Comparison of ENCODE assay signal across 8 cellular contexts in genomic region chr15:60179786-60180391, GRCh38.
DNase-seq lines count a peak whose midpoint lies in the region; ATAC-seq and TF ChIP-seq lines count a peak whose summit lies in the region.

No MANE protein-coding gene starts in this region.

- ATAC-seq in HG02885 (IDR thresholded peaks at IDR 0.05; ENCODE audit: poor library complexity, unreplicated experiment), result peak; percentile 41
- peak; percentile 75 for ATAC-seq in RWPE2 (ENCODE audit: low read depth)
- ATAC-seq in memory B cell (ENCODE audit: low read depth), result peak; percentile 54
- no peak for ATAC-seq in GM19397 (IDR thresholded peaks at IDR 0.05; ENCODE audit: unreplicated experiment)

- H3K27ac ChIP-seq in RWPE2 (ENCODE audit: poor library complexity, severe bottlenecking), result no peak overlapping the region

- H3K27me3 ChIP-seq in RWPE2 (ENCODE audit: insufficient read depth, poor library complexity, severe bottlenecking), result no peaks in the 10 kb centered on the region

- H3K9me3 ChIP-seq in RWPE2 (ENCODE audit: severe bottlenecking), result no peaks in the 10 kb centered on the region

- TF ChIP-seq CTCF in RWPE2 (IDR thresholded peaks at IDR 0.05; ENCODE audit: poor library complexity, severe bottlenecking), result peak; percentile 99
- peak; percentile 91 for TF ChIP-seq CTCF in chondrocyte (IDR thresholded peaks at IDR 0.05)

- H3K4me1 Mint-ChIP-seq in chondrocyte (ENCODE audit: low read depth) (no peaks in the 10 kb centered on the region), memory B cell (no peaks in the 10 kb centered on the region)

- H3K9me3 Mint-ChIP-seq in chondrocyte (ENCODE audit: low read depth) (no peaks in the 10 kb centered on the region), memory B cell (no peaks in the 10 kb centered on the region)

- peak; percentile 16 for DNase-seq in NCI-H2227 (lab: John Stamatoyannopoulos, UW; ENCODE audit: unreplicated experiment)
- no peak for DNase-seq in NCI-H2227 treated with DMSO at 0.1 percent for 48 hours (lab: John Stamatoyannopoulos, UW)
- DNase-seq in RWPE2 (ENCODE audit: low spot score), result no peak
- DNase-seq in chondrocyte (ENCODE audit: low spot score), result no peak
- peak in 1 of 2 donors; percentile 16 for DNase-seq in memory B cell (ENCODE audit: low spot score in 2 of 2)
- DNase-seq in putamen (ENCODE audit: low spot score), result no peak

- H3K36me3 Mint-ChIP-seq in chondrocyte (ENCODE audit: low read depth), result no peaks in the 10 kb centered on the region
- no peaks in the 10 kb centered on the region for H3K36me3 Mint-ChIP-seq in memory B cell

- no peaks in the 10 kb centered on the region for H3K4me1 ChIP-seq in RWPE2 (ENCODE audit: insufficient read depth, poor library complexity, severe bottlenecking)

- H3K4me3 Mint-ChIP-seq in chondrocyte (ENCODE audit: unreplicated experiment) (no peak overlapping the region), memory B cell (no peak overlapping the region)

- H3K27me3 Mint-ChIP-seq in chondrocyte (ENCODE audit: low read depth) (peaks cover 39% of the 10 kb centered on the region), memory B cell (peaks cover 15% of the 10 kb centered on the region)

- H3K27ac Mint-ChIP-seq in chondrocyte (ENCODE audit: unreplicated experiment), result no peak overlapping the region
- no peak overlapping the region for H3K27ac Mint-ChIP-seq in memory B cell

- H3K36me3 ChIP-seq in RWPE2 (ENCODE audit: low read depth), result no peaks in the 10 kb centered on the region

- no peak overlapping the region for H3K4me3 ChIP-seq in RWPE2 (ENCODE audit: severe bottlenecking)
